32 cellular contexts compared by ENCODE assay signal in genomic region chr2:108223573-108223972, GRCh38. TPM values are rescaled to one million over a fixed set of nuclear protein-coding genes. Genes with fewer than 3 reads are reported as not detected.
"Had no signal": no experiment of that assay in that cellular context is flagged by ENCODE, and none has a peak within 500 bp of the region (broad histone marks: within the 10 kb centered on the region; RNA-seq: fewer than 3 reads in every experiment).

No MANE protein-coding gene starts in this region.

- H3K4me3 ChIP-seq: coronary artery, dorsolateral prefrontal cortex, esophagus squamous epithelium, gastrocnemius medialis, heart right ventricle, left lung, lower lobe of right lung, mucosa of descending colon had no signal

- H3K4me1 Mint-ChIP-seq: mesothelial cell of epicardium had no signal

- H3K27ac Mint-ChIP-seq: mesothelial cell of epicardium had no signal

- H3K4me3 Mint-ChIP-seq: mesothelial cell of epicardium had no signal

- H3K27me3 ChIP-seq: esophagus squamous epithelium, gastrocnemius medialis, heart right ventricle, left lung had no signal

- H3K36me3 ChIP-seq: esophagus squamous epithelium, gastrocnemius medialis, heart right ventricle, left lung, lower lobe of right lung had no signal

- H3K36me3 Mint-ChIP-seq: mesothelial cell of epicardium had no signal

- H3K27ac ChIP-seq: coronary artery, dorsolateral prefrontal cortex, epithelial cell of prostate, esophagus squamous epithelium, gastrocnemius medialis, heart right ventricle, left lung, lower lobe of right lung had no signal

- DNase-seq: dermis blood vessel endothelial cell; dorsolateral prefrontal cortex; effector CD4-positive, alpha-beta T cell; effector memory CD4-positive, alpha-beta T cell; erythroblast; esophagus squamous epithelium; foreskin fibroblast; foreskin melanocyte; gastrocnemius medialis; glutamatergic neuron; head of caudate nucleus; heart right ventricle; hippocampal formation; left cardiac atrium; left lung; left ventricle myocardium superior; lower lobe of right lung; mesenchymal stem cell; mucosa of descending colon had no signal

- H3K9me3 ChIP-seq: gastrocnemius medialis had no signal

- ATAC-seq: esophagus mucosa, gastrocnemius medialis, heart right ventricle, left cardiac atrium, left lung, left ventricle myocardium superior, lower lobe of right lung, mucosa of descending colon had no signal

- H3K4me1 ChIP-seq: gastrocnemius medialis, left lung, lower lobe of right lung had no signal

- FAIRE-seq: colon, islet of Langerhans, keratinocyte had no signal

RNA-seq across cellular contexts. Expression of gene SULT1C3, which starts 16.2 kb away (rescaled TPM):
- total RNA-seq: dermis blood vessel endothelial cell, dorsolateral prefrontal cortex, esophagus squamous epithelium, gastrocnemius medialis, glomerular endothelial cell, heart right ventricle, kidney epithelial cell, left cardiac atrium, left lung, left ventricle myocardium superior, lower leg skin, lower lobe of right lung, lung microvascular endothelial cell, mesenteric fat pad, mesothelial cell of epicardium, myocyte had no signal
- polyA plus RNA-seq: heart right ventricle, keratinocyte had no signal
